1 cellular context compared by ENCODE assay signal in the genomic region with DNA sequence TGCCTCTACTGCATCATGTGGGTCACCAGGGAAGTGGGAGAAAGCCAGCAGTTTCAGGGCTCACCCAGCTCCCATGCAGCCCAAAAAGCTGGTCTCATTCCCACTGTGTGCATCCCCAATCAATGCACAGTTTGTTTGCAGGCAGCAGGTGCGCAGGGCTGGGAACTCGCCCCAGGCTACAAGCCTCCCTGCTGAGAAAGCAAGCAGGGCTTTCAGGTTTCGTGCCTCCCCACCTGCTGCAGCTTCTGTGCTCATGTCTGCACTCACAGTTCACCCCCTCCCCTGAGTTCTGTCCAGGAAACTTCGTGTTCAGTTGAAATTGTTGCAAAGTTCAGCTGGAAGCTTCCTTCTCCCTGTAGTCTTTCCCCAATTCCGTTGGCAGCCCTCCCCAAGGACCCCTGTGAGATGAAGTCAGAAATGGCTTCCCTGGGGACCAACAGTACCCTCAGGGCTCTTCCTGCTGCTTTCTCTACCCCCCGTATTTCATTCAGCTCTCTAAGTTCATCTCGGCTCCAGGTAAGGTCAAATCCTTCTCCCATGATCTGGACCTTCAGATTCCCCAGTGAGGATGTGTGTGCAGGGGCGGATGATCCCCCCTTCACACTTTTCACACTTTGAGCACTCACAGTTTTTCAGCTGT.
A peak's percentile ranks its signal among the peaks of the same experiment; 100 is the strongest.
TF ChIP-seq lines count a peak whose summit lies in the region.

No MANE protein-coding gene starts in this region.

TF ChIP-seq in GM12878, 131 proteins besides CTCF, POLR2A, EP300 and RAD21:
- no peak for TF ChIP-seq SUPT20H (IDR thresholded peaks at IDR 0.05; ENCODE audit: borderline replicate concordance, control insufficient read depth, low read depth, low read length)
- TF ChIP-seq MEF2B (IDR thresholded peaks at IDR 0.05; ENCODE audit: partially characterized antibody, poor library complexity, severe bottlenecking), result peak; percentile 66
